Comparison of ENCODE assay signal across 2 cellular contexts in the genomic region with DNA sequence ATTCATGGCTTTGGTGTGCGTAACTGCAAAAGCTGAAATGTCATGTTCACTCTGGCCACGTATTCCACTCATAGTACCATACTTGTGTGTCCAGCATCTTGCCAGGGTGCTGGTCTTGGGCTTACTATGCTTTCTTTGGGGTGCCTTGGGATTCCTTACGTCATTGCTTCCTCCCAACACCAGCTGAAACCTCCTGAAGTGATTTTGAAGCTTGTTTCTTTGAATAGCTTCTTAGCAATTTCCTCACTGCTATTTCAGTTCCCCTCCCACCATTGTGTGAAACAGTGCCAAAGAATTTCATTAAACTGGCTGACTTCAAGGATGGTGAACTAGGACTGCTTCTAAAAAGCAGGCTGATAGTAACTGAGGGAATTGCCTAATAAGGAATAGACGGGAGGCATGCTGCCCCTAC.
TF ChIP-seq lines count a peak whose summit lies in the region.

No MANE protein-coding gene starts in this region.

TF ChIP-seq in IMR-90, 13 proteins besides CTCF, POLR2A, EP300 and RAD21:
- TF ChIP-seq BHLHE40 (IDR thresholded peaks at IDR 0.05; ENCODE audit: low read depth, low read length) (no peak), MXI1 (IDR thresholded peaks at IDR 0.05; ENCODE audit: borderline replicate concordance, low read depth, low read length) (no peak), CEBPB (IDR thresholded peaks at IDR 0.05; ENCODE audit: low read depth, low read length) (peak; percentile 27; the same call in 1 of the 2 replicates)

TF ChIP-seq in GM12878, 131 proteins besides CTCF, POLR2A, EP300 and RAD21 (continues in another document):
- TF ChIP-seq RFX5 (IDR thresholded peaks at IDR 0.05; ENCODE audit: low read depth, low read length) (no peak), CBX5 (IDR thresholded peaks at IDR 0.05; ENCODE audit: low read depth) (no peak), YBX1 (IDR thresholded peaks at IDR 0.05) (no peak), CREM (IDR thresholded peaks at IDR 0.05; ENCODE audit: low read depth) (peak; percentile 80), SMARCA5 (IDR thresholded peaks at IDR 0.05) (0 out of 2 replicates have a peak, but pooled peaks have one; percentile 30), IRF4 (IDR thresholded peaks at IDR 0.05; ENCODE audit: low read depth, low read length) (0 out of 2 replicates have a peak, but pooled peaks have one; percentile 11), CREB1 (IDR thresholded peaks at IDR 0.05; ENCODE audit: low read depth) (peak; percentile 71), RBBP5 (conservative IDR thresholded peaks at IDR 0.05) (no peak), MLLT1 (IDR thresholded peaks at IDR 0.05) (no peak), BACH1 (IDR thresholded peaks at IDR 0.05; ENCODE audit: borderline replicate concordance) (0 out of 2 replicates have a peak, but pooled peaks have one; percentile 14), HDAC2 (IDR thresholded peaks at IDR 0.05) (no peak), WRNIP1 (IDR thresholded peaks at IDR 0.05; ENCODE audit: borderline replicate concordance, low read depth, low read length) (no peak), BHLHE40 (IDR thresholded peaks at IDR 0.05; ENCODE audit: borderline replicate concordance in 1 of 2, low read depth in 2 of 2, low read length in 1 of 2) (peak in 1 of 2 experiments; percentile 34; a peak in 1 of 4 replicates), MAX (IDR thresholded peaks at IDR 0.05; ENCODE audit: low read depth, low read length) (no peak), PBX3 (IDR thresholded peaks at IDR 0.05; ENCODE audit: insufficient replicate concordance, low read depth, low read length) (no peak), SPI1 (IDR thresholded peaks at IDR 0.05; ENCODE audit: borderline replicate concordance, insufficient read depth, low read depth, low read length) (peak; percentile 82; the same call in 1 of the 2 replicates), MEF2B (IDR thresholded peaks at IDR 0.05; ENCODE audit: partially characterized antibody, poor library complexity, severe bottlenecking) (peak; percentile 56), CBFB (IDR thresholded peaks at IDR 0.05; ENCODE audit: low read depth) (no peak; the same call in 1 of the 2 replicates), ZSCAN29 (IDR thresholded peaks at IDR 0.05) (no peak), RUNX3 (IDR thresholded peaks at IDR 0.05; ENCODE audit: low read length) (peak; percentile 32; the same call in 1 of the 2 replicates), SIX5 (IDR thresholded peaks at IDR 0.05; ENCODE audit: low read depth, low read length, severe bottlenecking) (no peak), EED (IDR thresholded peaks at IDR 0.05; ENCODE audit: low read depth) (peak; percentile 81), MEF2A (IDR thresholded peaks at IDR 0.05; ENCODE audit: insufficient read depth, low read depth, low read length) (peak; percentile 60; the same call in 1 of the 2 replicates), GABPA (IDR thresholded peaks at IDR 0.05; ENCODE audit: low read depth) (no peak)
- TF ChIP-seq, protein P1, sequence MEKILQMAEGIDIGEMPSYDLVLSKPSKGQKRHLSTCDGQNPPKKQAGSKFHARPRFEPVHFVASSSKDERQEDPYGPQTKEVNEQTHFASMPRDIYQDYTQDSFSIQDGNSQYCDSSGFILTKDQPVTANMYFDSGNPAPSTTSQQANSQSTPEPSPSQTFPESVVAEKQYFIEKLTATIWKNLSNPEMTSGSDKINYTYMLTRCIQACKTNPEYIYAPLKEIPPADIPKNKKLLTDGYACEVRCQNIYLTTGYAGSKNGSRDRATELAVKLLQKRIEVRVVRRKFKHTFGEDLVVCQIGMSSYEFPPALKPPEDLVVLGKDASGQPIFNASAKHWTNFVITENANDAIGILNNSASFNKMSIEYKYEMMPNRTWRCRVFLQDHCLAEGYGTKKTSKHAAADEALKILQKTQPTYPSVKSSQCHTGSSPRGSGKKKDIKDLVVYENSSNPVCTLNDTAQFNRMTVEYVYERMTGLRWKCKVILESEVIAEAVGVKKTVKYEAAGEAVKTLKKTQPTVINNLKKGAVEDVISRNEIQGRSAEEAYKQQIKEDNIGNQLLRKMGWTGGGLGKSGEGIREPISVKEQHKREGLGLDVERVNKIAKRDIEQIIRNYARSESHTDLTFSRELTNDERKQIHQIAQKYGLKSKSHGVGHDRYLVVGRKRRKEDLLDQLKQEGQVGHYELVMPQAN (conservative IDR thresholded peaks at IDR 0.05), result no peak
- TF ChIP-seq, protein P2, sequence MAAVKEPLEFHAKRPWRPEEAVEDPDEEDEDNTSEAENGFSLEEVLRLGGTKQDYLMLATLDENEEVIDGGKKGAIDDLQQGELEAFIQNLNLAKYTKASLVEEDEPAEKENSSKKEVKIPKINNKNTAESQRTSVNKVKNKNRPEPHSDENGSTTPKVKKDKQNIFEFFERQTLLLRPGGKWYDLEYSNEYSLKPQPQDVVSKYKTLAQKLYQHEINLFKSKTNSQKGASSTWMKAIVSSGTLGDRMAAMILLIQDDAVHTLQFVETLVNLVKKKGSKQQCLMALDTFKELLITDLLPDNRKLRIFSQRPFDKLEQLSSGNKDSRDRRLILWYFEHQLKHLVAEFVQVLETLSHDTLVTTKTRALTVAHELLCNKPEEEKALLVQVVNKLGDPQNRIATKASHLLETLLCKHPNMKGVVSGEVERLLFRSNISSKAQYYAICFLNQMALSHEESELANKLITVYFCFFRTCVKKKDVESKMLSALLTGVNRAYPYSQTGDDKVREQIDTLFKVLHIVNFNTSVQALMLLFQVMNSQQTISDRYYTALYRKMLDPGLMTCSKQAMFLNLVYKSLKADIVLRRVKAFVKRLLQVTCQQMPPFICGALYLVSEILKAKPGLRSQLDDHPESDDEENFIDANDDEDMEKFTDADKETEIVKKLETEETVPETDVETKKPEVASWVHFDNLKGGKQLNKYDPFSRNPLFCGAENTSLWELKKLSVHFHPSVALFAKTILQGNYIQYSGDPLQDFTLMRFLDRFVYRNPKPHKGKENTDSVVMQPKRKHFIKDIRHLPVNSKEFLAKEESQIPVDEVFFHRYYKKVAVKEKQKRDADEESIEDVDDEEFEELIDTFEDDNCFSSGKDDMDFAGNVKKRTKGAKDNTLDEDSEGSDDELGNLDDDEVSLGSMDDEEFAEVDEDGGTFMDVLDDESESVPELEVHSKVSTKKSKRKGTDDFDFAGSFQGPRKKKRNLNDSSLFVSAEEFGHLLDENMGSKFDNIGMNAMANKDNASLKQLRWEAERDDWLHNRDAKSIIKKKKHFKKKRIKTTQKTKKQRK (IDR thresholded peaks at IDR 0.05; ENCODE audit: low read depth, low read length), result no peak
- TF ChIP-seq, protein P3, sequence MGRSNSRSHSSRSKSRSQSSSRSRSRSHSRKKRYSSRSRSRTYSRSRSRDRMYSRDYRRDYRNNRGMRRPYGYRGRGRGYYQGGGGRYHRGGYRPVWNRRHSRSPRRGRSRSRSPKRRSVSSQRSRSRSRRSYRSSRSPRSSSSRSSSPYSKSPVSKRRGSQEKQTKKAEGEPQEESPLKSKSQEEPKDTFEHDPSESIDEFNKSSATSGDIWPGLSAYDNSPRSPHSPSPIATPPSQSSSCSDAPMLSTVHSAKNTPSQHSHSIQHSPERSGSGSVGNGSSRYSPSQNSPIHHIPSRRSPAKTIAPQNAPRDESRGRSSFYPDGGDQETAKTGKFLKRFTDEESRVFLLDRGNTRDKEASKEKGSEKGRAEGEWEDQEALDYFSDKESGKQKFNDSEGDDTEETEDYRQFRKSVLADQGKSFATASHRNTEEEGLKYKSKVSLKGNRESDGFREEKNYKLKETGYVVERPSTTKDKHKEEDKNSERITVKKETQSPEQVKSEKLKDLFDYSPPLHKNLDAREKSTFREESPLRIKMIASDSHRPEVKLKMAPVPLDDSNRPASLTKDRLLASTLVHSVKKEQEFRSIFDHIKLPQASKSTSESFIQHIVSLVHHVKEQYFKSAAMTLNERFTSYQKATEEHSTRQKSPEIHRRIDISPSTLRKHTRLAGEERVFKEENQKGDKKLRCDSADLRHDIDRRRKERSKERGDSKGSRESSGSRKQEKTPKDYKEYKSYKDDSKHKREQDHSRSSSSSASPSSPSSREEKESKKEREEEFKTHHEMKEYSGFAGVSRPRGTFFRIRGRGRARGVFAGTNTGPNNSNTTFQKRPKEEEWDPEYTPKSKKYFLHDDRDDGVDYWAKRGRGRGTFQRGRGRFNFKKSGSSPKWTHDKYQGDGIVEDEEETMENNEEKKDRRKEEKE (IDR thresholded peaks at IDR 0.05), result no peak
- TF ChIP-seq, protein P4, sequence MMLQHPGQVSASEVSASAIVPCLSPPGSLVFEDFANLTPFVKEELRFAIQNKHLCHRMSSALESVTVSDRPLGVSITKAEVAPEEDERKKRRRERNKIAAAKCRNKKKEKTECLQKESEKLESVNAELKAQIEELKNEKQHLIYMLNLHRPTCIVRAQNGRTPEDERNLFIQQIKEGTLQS (IDR thresholded peaks at IDR 0.05; ENCODE audit: borderline replicate concordance, extremely low read depth, low read depth, low read length), result no peak
- TF ChIP-seq, protein P5, sequence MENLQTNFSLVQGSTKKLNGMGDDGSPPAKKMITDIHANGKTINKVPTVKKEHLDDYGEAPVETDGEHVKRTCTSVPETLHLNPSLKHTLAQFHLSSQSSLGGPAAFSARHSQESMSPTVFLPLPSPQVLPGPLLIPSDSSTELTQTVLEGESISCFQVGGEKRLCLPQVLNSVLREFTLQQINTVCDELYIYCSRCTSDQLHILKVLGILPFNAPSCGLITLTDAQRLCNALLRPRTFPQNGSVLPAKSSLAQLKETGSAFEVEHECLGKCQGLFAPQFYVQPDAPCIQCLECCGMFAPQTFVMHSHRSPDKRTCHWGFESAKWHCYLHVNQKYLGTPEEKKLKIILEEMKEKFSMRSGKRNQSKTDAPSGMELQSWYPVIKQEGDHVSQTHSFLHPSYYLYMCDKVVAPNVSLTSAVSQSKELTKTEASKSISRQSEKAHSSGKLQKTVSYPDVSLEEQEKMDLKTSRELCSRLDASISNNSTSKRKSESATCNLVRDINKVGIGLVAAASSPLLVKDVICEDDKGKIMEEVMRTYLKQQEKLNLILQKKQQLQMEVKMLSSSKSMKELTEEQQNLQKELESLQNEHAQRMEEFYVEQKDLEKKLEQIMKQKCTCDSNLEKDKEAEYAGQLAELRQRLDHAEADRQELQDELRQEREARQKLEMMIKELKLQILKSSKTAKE (IDR thresholded peaks at IDR 0.05; ENCODE audit: low read depth, poor library complexity, severe bottlenecking), result no peak
- TF ChIP-seq, protein P6, sequence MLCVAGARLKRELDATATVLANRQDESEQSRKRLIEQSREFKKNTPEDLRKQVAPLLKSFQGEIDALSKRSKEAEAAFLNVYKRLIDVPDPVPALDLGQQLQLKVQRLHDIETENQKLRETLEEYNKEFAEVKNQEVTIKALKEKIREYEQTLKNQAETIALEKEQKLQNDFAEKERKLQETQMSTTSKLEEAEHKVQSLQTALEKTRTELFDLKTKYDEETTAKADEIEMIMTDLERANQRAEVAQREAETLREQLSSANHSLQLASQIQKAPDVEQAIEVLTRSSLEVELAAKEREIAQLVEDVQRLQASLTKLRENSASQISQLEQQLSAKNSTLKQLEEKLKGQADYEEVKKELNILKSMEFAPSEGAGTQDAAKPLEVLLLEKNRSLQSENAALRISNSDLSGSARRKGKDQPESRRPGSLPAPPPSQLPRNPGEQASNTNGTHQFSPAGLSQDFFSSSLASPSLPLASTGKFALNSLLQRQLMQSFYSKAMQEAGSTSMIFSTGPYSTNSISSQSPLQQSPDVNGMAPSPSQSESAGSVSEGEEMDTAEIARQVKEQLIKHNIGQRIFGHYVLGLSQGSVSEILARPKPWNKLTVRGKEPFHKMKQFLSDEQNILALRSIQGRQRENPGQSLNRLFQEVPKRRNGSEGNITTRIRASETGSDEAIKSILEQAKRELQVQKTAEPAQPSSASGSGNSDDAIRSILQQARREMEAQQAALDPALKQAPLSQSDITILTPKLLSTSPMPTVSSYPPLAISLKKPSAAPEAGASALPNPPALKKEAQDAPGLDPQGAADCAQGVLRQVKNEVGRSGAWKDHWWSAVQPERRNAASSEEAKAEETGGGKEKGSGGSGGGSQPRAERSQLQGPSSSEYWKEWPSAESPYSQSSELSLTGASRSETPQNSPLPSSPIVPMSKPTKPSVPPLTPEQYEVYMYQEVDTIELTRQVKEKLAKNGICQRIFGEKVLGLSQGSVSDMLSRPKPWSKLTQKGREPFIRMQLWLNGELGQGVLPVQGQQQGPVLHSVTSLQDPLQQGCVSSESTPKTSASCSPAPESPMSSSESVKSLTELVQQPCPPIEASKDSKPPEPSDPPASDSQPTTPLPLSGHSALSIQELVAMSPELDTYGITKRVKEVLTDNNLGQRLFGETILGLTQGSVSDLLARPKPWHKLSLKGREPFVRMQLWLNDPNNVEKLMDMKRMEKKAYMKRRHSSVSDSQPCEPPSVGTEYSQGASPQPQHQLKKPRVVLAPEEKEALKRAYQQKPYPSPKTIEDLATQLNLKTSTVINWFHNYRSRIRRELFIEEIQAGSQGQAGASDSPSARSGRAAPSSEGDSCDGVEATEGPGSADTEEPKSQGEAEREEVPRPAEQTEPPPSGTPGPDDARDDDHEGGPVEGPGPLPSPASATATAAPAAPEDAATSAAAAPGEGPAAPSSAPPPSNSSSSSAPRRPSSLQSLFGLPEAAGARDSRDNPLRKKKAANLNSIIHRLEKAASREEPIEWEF (IDR thresholded peaks at IDR 0.05; ENCODE audit: insufficient replicate concordance, low read depth, low read length), result no peak
